Comparison of ENCODE assay signal across 10 cellular contexts in genomic region chr15:64019764-64020163, GRCh38. TPM values are rescaled to one million over a fixed set of nuclear protein-coding genes. Genes with fewer than 3 reads are reported as not detected.
A peak's percentile ranks its signal among the peaks of the same experiment; 100 is the strongest.
DNase-seq lines count a peak whose midpoint lies in the region; ATAC-seq, FAIRE-seq and TF ChIP-seq lines count a peak whose summit lies in the region.
"Had no signal": no experiment of that assay in that cellular context is flagged by ENCODE, and none has a peak within 500 bp of the region (broad histone marks: within the 10 kb centered on the region; RNA-seq: fewer than 3 reads in every experiment).

No MANE protein-coding gene starts in this region.

- H3K27ac ChIP-seq in pancreas (peak overlapping the region in 2 of 4 donors; percentile 47 to 62), neuronal stem cell (replicated peaks; ENCODE audit: low read length) (no peak overlapping the region)

- no peak overlapping the region for H2BK120ac ChIP-seq in neuronal stem cell (ENCODE audit: low read depth, low read length)

- no peak overlapping the region for H2BK5ac ChIP-seq in neuronal stem cell (ENCODE audit: low read length)

- no peak for TF ChIP-seq CTCF in GM12865 (IDR thresholded peaks at IDR 0.05; ENCODE audit: insufficient read depth, low read depth, low read length, missing control alignments)
- TF ChIP-seq CTCF in bronchial epithelial cell (IDR thresholded peaks at IDR 0.05; ENCODE audit: insufficient read depth, low read length, severe bottlenecking): no peak
- TF ChIP-seq CTCF in pancreas (IDR thresholded peaks at IDR 0.05): no peak
- TF ChIP-seq CTCF in Caco-2 (IDR thresholded peaks at IDR 0.05; ENCODE audit: insufficient read depth in 1 of 2, low read depth in 1 of 2, low read length in 1 of 2, severe bottlenecking in 1 of 2, unreplicated experiment in 1 of 2): no peak

- H2BK12ac ChIP-seq in neuronal stem cell (ENCODE audit: low read length): no peak overlapping the region

- H3K27me3 ChIP-seq in bronchial epithelial cell (ENCODE audit: control insufficient read depth, insufficient read depth, low read length) (peaks cover 2% of the 10 kb centered on the region), pancreas (no peaks in the 10 kb centered on the region), Caco-2 (replicated peaks; ENCODE audit: control insufficient read depth, insufficient read depth, low read length) (no peaks in the 10 kb centered on the region), neuronal stem cell (ENCODE audit: control insufficient read depth in 3 of 3, insufficient read depth in 3 of 3, low read depth in 1 of 3, low read length in 3 of 3) (no peaks in the 10 kb centered on the region)

- POLR2A ChIA-PET in Caco-2 (lab: Charles Lee): no interaction called here

- DNase-seq in GM12865 (ENCODE audit: low read depth) (peak; percentile 70), bronchial epithelial cell (ENCODE audit: low read depth) (peak; percentile 87), pancreas (peak in 4 of 6 donors; percentile 28 to 73 (median 61)), Caco-2 (no peak), nucleus accumbens (lab: John Stamatoyannopoulos, UW) (no peak), neuronal stem cell (ENCODE audit: low spot score) (no peak)
- DNase-seq in activated CD8-positive, alpha-beta memory T cell treated with anti-CD3 and anti-CD28 coated beads for 24 hours: no peak
- DNase-seq: H7, NCI-H1694 had no signal

- no peak overlapping the region for H2AK5ac ChIP-seq in neuronal stem cell (ENCODE audit: low read depth, low read length)

- H3K4me3 ChIP-seq in GM12865 (ENCODE audit: low read depth, low read length): no peak overlapping the region
- H3K4me3 ChIP-seq in bronchial epithelial cell (ENCODE audit: low read depth, low read length): no peak overlapping the region
- H3K4me3 ChIP-seq in pancreas: no peak overlapping the region
- H3K4me3 ChIP-seq in Caco-2 (ENCODE audit: low read depth, low read length): no peak overlapping the region
- H3K4me3 ChIP-seq in neuronal stem cell (ENCODE audit: low read length in 2 of 2): no peak overlapping the region

- H4K8ac ChIP-seq in neuronal stem cell (ENCODE audit: low read depth, low read length): no peak overlapping the region

- H3K9me3 ChIP-seq in pancreas: no peaks in the 10 kb centered on the region
- H3K9me3 ChIP-seq in Caco-2: no peaks in the 10 kb centered on the region
- peaks cover 0 to 8% of the 10 kb centered on the region in 2 donors for H3K9me3 ChIP-seq in neuronal stem cell (replicated peaks in 1 of 2; ENCODE audit: control insufficient read depth in 2 of 2, insufficient read depth in 1 of 2, low read depth in 1 of 2, low read length in 2 of 2)

- intact Hi-C loops in pancreas (cut with DNase I) (no loop called here), Caco-2 (cut with micrococcal nuclease; ENCODE audit: unreplicated experiment) (no loop called here)

- CTCF ChIA-PET in Caco-2 (lab: Charles Lee): no interaction called here

- no peak overlapping the region for H2BK15ac ChIP-seq in neuronal stem cell (ENCODE audit: low read length)

- no TSS peak for BruUV-seq in Caco-2 (replicated peaks; lab: Mats Ljungman, UMichigan)

- no peaks in the 10 kb centered on the region for H3K36me3 Mint-ChIP-seq in Caco-2 (ENCODE audit: insufficient read depth, unreplicated experiment)

- H3K14ac ChIP-seq in neuronal stem cell (ENCODE audit: low read length): no peak overlapping the region

- H3K36me3 ChIP-seq in bronchial epithelial cell (ENCODE audit: control insufficient read depth, insufficient read depth, low read length) (no peaks in the 10 kb centered on the region), pancreas (no peaks in the 10 kb centered on the region), Caco-2 (ENCODE audit: control insufficient read depth, insufficient read depth, low read length) (no peaks in the 10 kb centered on the region), neuronal stem cell (replicated peaks in 1 of 2; ENCODE audit: control insufficient read depth in 2 of 2, insufficient read depth in 2 of 2, low read length in 2 of 2) (no peaks in the 10 kb centered on the region)

- H4K91ac ChIP-seq in neuronal stem cell (ENCODE audit: low read depth, low read length, poor library complexity): no peak overlapping the region

- no peaks in the 10 kb centered on the region for H3K9me3 Mint-ChIP-seq in Caco-2 (ENCODE audit: unreplicated experiment)

- H3K9ac ChIP-seq in neuronal stem cell (ENCODE audit: low read depth, low read length, poor library complexity): no peak overlapping the region

- H3K4me1 ChIP-seq in pancreas: peaks cover 19 to 25% (median 19%) of the 10 kb centered on the region in 3 donors
- no peaks in the 10 kb centered on the region for H3K4me1 ChIP-seq in Caco-2
- peaks cover 0 to 4% of the 10 kb centered on the region in 2 donors for H3K4me1 ChIP-seq in neuronal stem cell (ENCODE audit: control insufficient read depth in 2 of 2, insufficient read depth in 1 of 2, low read depth in 1 of 2, low read length in 2 of 2)

- no peak overlapping the region for H3K23ac ChIP-seq in neuronal stem cell (ENCODE audit: low read depth, low read length, poor library complexity)

- FAIRE-seq in bronchial epithelial cell (lab: Jason Lieb, UNC) (no peak), pancreas (lab: Jason Lieb, UNC) (no peak)

- H3K27ac Mint-ChIP-seq in Caco-2 (ENCODE audit: unreplicated experiment): no peak overlapping the region

- H3K18ac ChIP-seq in neuronal stem cell (ENCODE audit: low read length): no peak overlapping the region

- no peak overlapping the region for H2AFZ ChIP-seq in neuronal stem cell (ENCODE audit: low read length)

- ATAC-seq in HG03439 (IDR thresholded peaks at IDR 0.05; ENCODE audit: unreplicated experiment) (peak; percentile 47), pancreas (peak; percentile 72 to 84 (median 80))

- 21 to 23% methylated on average over 2 of the region's 2 CpGs for WGBS in pancreas, 2 donors
- WGBS in neuronal stem cell (ENCODE audit: extremely low coverage in 2 of 2, insufficient read length in 2 of 2, insufficient replicate concordance in 1 of 2), 2 donors: no CpG with 5 or more reads among the region's 2 CpGs

- no peak overlapping the region for H3K4ac ChIP-seq in neuronal stem cell (ENCODE audit: low read length)

- peaks cover 15% of the 10 kb centered on the region for H3K4me1 Mint-ChIP-seq in Caco-2 (ENCODE audit: low read depth, unreplicated experiment)

- no peaks in the 10 kb centered on the region for H3K27me3 Mint-ChIP-seq in Caco-2 (ENCODE audit: insufficient read depth, unreplicated experiment)

- H3K4me3 Mint-ChIP-seq in Caco-2 (ENCODE audit: unreplicated experiment): no peak overlapping the region

- H3K4me2 ChIP-seq in neuronal stem cell (ENCODE audit: insufficient read depth, low read length, poor library complexity, severe bottlenecking): no peak overlapping the region

- no peaks in the 10 kb centered on the region for H3K79me1 ChIP-seq in neuronal stem cell (ENCODE audit: low read depth, low read length)

RNA-seq across cellular contexts. Expression of gene DAPK2, which starts 26.5 kb away (rescaled TPM):
- total RNA-seq in bronchial epithelial cell (0.53 and 3.3 TPM in 2 replicates), pancreas (1 to 10 TPM; 2.1 to 8.0 (median 5.0) TPM), Caco-2 (2022) (1.4 and 2.2 TPM in 2 replicates)
- polyA plus RNA-seq in pancreas: 1 to 10 TPM; 4.9 to 6.0 TPM
- polyA plus RNA-seq in neuronal stem cell (2013, experiment 1 of 2): 2.7 TPM
- 2.3 TPM for polyA plus RNA-seq in neuronal stem cell (2013, experiment 2 of 2)

Comparison
In these comparisons a context has a peak if more than half of its experiments do, and no peak if none do; other contexts are left out.
1. DNase-seq: peak in GM12865 (single experiment), bronchial epithelial cell (single experiment) and pancreas (4 of 6); none in Caco-2 (0 of 2), nucleus accumbens (0 of 56), activated CD8-positive, alpha-beta memory T cell treated with anti-CD3 and anti-CD28 coated beads for 24 hours (single experiment) and neuronal stem cell (single experiment).